16 cellular contexts compared by ENCODE assay signal in the genomic region with DNA sequence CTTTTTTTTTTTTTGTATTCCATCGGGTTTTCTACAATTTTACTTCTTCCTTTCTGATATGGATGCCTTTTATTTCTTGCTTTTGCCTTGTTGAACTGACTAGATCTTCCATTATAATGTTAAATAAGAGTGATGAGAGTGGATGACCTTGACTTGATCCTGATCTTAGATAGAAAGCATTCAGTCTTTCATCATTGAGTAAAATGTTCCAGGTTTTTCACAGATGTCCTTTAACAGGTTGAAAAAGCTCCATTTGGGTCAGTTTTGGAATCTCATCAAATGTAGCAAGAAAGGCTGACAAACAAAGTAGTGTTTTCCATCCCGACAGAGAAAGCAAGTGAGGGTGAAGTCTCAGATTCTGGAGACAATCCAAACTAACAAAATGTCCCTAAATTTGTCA. TPM values are rescaled to one million over a fixed set of nuclear protein-coding genes. Genes with fewer than 3 reads are reported as not detected.
DNase-seq lines count a peak whose midpoint lies in the region; ATAC-seq and TF ChIP-seq lines count a peak whose summit lies in the region.
"Had no signal": no experiment of that assay in that cellular context is flagged by ENCODE, and none has a peak within 500 bp of the region (broad histone marks: within the 10 kb centered on the region; RNA-seq: fewer than 3 reads in every experiment).

No MANE protein-coding gene starts in this region.

- H3K9me3 ChIP-seq in left ventricle myocardium inferior (replicated peaks) (peaks cover 3% of the 10 kb centered on the region), right lobe of liver (no peaks in the 10 kb centered on the region)
- H3K9me3 ChIP-seq: HAP-1 had no signal

- intact Hi-C loops in left ventricle myocardium inferior (cut with micrococcal nuclease) (no loop called here), left cardiac atrium (cut with DNase I) (no loop called here), right lobe of liver (cut with DNase I) (no loop called here), sciatic nerve (cut with DNase I) (no loop called here)

- DNase-seq in left ventricle myocardium inferior (no peak), left cardiac atrium (no peak), right lobe of liver (no peak), sciatic nerve (ENCODE audit: low spot score) (no peak), progenitor cell of endocrine pancreas (ENCODE audit: low spot score, unreplicated experiment) (no peak), NCI-H2029 (lab: John Stamatoyannopoulos, UW) (no peak)
- DNase-seq in activated CD4-positive, alpha-beta T cell treated with anti-CD3 and anti-CD28 coated beads, Interleukin-2, amount 10 ng/mL, durations not matched to agents 7 days and 5 days = no peak
- DNase-seq: Caco-2; CD4-positive, alpha-beta T cell; DMS79; GDM1; GM23248 had no signal

- H3K27ac ChIP-seq in left ventricle myocardium inferior (replicated peaks) (peak overlapping the region; percentile 74), right lobe of liver (peak overlapping the region in 2 of 3 donors; percentile 64 to 92)
- H3K27ac ChIP-seq: 22Rv1, A549, C4-2B, GM23248 had no signal

- H3K4me1 ChIP-seq in left ventricle myocardium inferior = peaks cover 8% of the 10 kb centered on the region
- H3K4me1 ChIP-seq in right lobe of liver = peaks cover 0 to 39% (median 7%) of the 10 kb centered on the region in 4 donors
- H3K4me1 ChIP-seq: A549 had no signal

- H3K4me3 ChIP-seq in left ventricle myocardium inferior = no peak overlapping the region
- H3K4me3 ChIP-seq in right lobe of liver = no peak overlapping the region
- H3K4me3 ChIP-seq: A549, GM23248, HAP-1 had no signal

- no peaks in the 10 kb centered on the region for H3K27me3 ChIP-seq in left ventricle myocardium inferior (ENCODE audit: low read depth)
- no peaks in the 10 kb centered on the region for H3K27me3 ChIP-seq in right lobe of liver

- ATAC-seq in left cardiac atrium (no peak), right lobe of liver (peak; percentile 45 to 66 (median 58)), sciatic nerve (peak; percentile 40)
- ATAC-seq: A549 had no signal

- H3K4me3 Mint-ChIP-seq in progenitor cell of endocrine pancreas (ENCODE audit: low read depth) = no peak overlapping the region
- H3K4me3 Mint-ChIP-seq in activated CD4-positive, alpha-beta T cell treated with anti-CD3 and anti-CD28 coated beads, Interleukin-2, amount 10 ng/mL, durations not matched to agents 7 days and 5 days = no peak overlapping the region
- H3K4me3 Mint-ChIP-seq: CD4-positive, alpha-beta T cell had no signal

- H3K9me3 Mint-ChIP-seq in progenitor cell of endocrine pancreas (ENCODE audit: low read depth) = peaks cover 7% of the 10 kb centered on the region
- H3K9me3 Mint-ChIP-seq in activated CD4-positive, alpha-beta T cell treated with anti-CD3 and anti-CD28 coated beads, Interleukin-2, amount 10 ng/mL, durations not matched to agents 7 days and 5 days = peaks cover 2% of the 10 kb centered on the region
- H3K9me3 Mint-ChIP-seq: CD4-positive, alpha-beta T cell had no signal

- WGBS in right lobe of liver (ENCODE audit: insufficient coverage, low coverage, low lambda C conversion rate, missing lambda C conversion rate) = 26% methylated on average over 2 of the region's 2 CpGs

- POLR2A ChIA-PET in activated CD4-positive, alpha-beta T cell treated with anti-CD3 and anti-CD28 coated beads, Interleukin-2, amount 10 ng/mL, durations not matched to agents 7 days and 5 days (lab: Charles Lee) = no interaction called here

- TF ChIP-seq POLR2A in right lobe of liver (IDR thresholded peaks at IDR 0.05) = no peak

- no peak overlapping the region for H3K27ac Mint-ChIP-seq in progenitor cell of endocrine pancreas
- no peak overlapping the region for H3K27ac Mint-ChIP-seq in activated CD4-positive, alpha-beta T cell treated with anti-CD3 and anti-CD28 coated beads, Interleukin-2, amount 10 ng/mL, durations not matched to agents 7 days and 5 days
- H3K27ac Mint-ChIP-seq: CD4-positive, alpha-beta T cell had no signal

- peaks cover 19% of the 10 kb centered on the region for H3K4me1 Mint-ChIP-seq in progenitor cell of endocrine pancreas (ENCODE audit: low read depth)
- peaks cover 28% of the 10 kb centered on the region for H3K4me1 Mint-ChIP-seq in activated CD4-positive, alpha-beta T cell treated with anti-CD3 and anti-CD28 coated beads, Interleukin-2, amount 10 ng/mL, durations not matched to agents 7 days and 5 days

- CTCF ChIA-PET in activated CD4-positive, alpha-beta T cell treated with anti-CD3 and anti-CD28 coated beads, Interleukin-2, amount 10 ng/mL, durations not matched to agents 7 days and 5 days (lab: Charles Lee) = interaction anchor here (1.9 kb wide), 1 partner anchor 12 kb away, joined by 7 read pairs; no protein-coding TSS in a partner anchor

- TF ChIP-seq CTCF in left ventricle myocardium inferior (IDR thresholded peaks at IDR 0.05; ENCODE audit: borderline replicate concordance) (no peak), right lobe of liver (IDR thresholded peaks at IDR 0.05) (no peak), progenitor cell of endocrine pancreas (IDR thresholded peaks at IDR 0.05; ENCODE audit: unreplicated experiment) (no peak)

- H3K27me3 Mint-ChIP-seq in progenitor cell of endocrine pancreas = peaks cover 3% of the 10 kb centered on the region
- peaks cover 44% of the 10 kb centered on the region for H3K27me3 Mint-ChIP-seq in activated CD4-positive, alpha-beta T cell treated with anti-CD3 and anti-CD28 coated beads, Interleukin-2, amount 10 ng/mL, durations not matched to agents 7 days and 5 days

- peaks cover 4% of the 10 kb centered on the region for H3K36me3 Mint-ChIP-seq in progenitor cell of endocrine pancreas (ENCODE audit: insufficient read depth)
- H3K36me3 Mint-ChIP-seq in activated CD4-positive, alpha-beta T cell treated with anti-CD3 and anti-CD28 coated beads, Interleukin-2, amount 10 ng/mL, durations not matched to agents 7 days and 5 days (ENCODE audit: low read depth) = peaks cover 3% of the 10 kb centered on the region

- H3K36me3 ChIP-seq in left ventricle myocardium inferior (no peaks in the 10 kb centered on the region), right lobe of liver (no peaks in the 10 kb centered on the region)
- H3K36me3 ChIP-seq: HAP-1 had no signal

RNA-seq across cellular contexts. Expression of a gene that starts 27.2 kb away (rescaled TPM):
- total RNA-seq in left ventricle myocardium inferior = 89.9 TPM
- 10 to 100 TPM; 35.8 to 74.3 TPM for total RNA-seq in left cardiac atrium
- total RNA-seq in right lobe of liver = 10 to 100 TPM; 18.0 to 23.8 (median 19.9) TPM
- 46.5 TPM for total RNA-seq in sciatic nerve
- 53.5 and 54.3 TPM in 2 replicates for total RNA-seq in progenitor cell of endocrine pancreas
- 10 to 100 TPM; 28.2 to 34.4 TPM for total RNA-seq in activated CD4-positive, alpha-beta T cell treated with anti-CD3 and anti-CD28 coated beads, Interleukin-2, amount 10 ng/mL, durations not matched to agents 7 days and 5 days

RNA-seq across cellular contexts. Expression of a gene that starts 27.8 kb away (rescaled TPM):
- 733 TPM for total RNA-seq in left ventricle myocardium inferior
- total RNA-seq in left cardiac atrium = 100 to 1,000 TPM; 483 to 653 TPM
- total RNA-seq in right lobe of liver = 100 to 1,000 TPM; 109 to 172 (median 136) TPM
- 320 TPM for total RNA-seq in sciatic nerve
- 336 and 337 TPM in 2 replicates for total RNA-seq in progenitor cell of endocrine pancreas
- 100 to 1,000 TPM; 200 to 203 TPM for total RNA-seq in activated CD4-positive, alpha-beta T cell treated with anti-CD3 and anti-CD28 coated beads, Interleukin-2, amount 10 ng/mL, durations not matched to agents 7 days and 5 days

Comparison
In these comparisons a context has a peak if more than half of its experiments do, and no peak if none do; other contexts are left out.
1. ATAC-seq: peak in right lobe of liver (4 of 4) and sciatic nerve (single experiment); none in left cardiac atrium (0 of 2).